ENCODE assay signal across 3 cellular contexts in the genomic region with DNA sequence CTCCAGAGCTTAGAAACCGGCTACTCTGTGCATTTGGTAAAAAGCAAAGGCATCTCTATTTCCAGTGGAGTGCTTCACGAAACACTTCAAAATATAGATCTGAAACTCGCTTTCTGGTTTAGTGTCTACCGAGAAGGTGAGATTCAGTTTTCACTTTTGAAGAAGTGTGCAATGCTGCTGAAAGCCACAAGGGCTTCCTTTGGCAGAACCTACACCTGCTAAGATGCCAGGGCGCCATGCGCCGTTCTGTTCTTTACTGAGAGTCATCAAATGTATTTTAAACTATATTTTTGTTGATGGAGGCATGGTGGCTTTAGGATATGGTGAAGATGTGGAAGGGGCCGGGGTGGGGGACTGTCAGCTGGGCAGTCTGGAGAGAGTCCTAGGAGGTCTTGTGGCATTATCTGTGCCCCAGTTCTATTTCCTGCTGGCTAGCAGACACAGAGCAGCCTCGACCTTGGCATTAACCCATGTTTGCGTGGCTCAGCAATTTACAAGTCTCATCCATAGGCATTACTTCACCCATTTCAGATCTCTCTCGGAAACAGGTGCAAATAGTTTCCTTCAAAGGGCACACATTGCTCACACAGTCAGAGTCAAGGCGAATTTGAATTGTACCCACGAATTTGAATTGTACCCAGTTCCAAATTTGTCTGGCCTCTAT.
TF ChIP-seq lines count a peak whose summit lies in the region.

No MANE protein-coding gene starts in this region.

TF ChIP-seq in SK-N-SH, 30 proteins besides CTCF, POLR2A, EP300 and RAD21 (continued from another document and continues in another):
- TF ChIP-seq ZBTB33 (IDR thresholded peaks at IDR 0.05; ENCODE audit: borderline replicate concordance, low read depth), result no peak
- TF ChIP-seq JUND (IDR thresholded peaks at IDR 0.05), result no peak
- TF ChIP-seq MXI1 (IDR thresholded peaks at IDR 0.05; ENCODE audit: low read depth, low read length), result no peak
- no peak for TF ChIP-seq CHD2 (IDR thresholded peaks at IDR 0.05; ENCODE audit: low read length, partially characterized antibody)
- no peak for TF ChIP-seq TAF1 (IDR thresholded peaks at IDR 0.05; ENCODE audit: borderline replicate concordance, low read depth, low read length)
- TF ChIP-seq REST (IDR thresholded peaks at IDR 0.05; ENCODE audit: low read depth, low read length), result no peak
- TF ChIP-seq RCOR1 (IDR thresholded peaks at IDR 0.05; ENCODE audit: low read length), result no peak
- TF ChIP-seq, protein P1, sequence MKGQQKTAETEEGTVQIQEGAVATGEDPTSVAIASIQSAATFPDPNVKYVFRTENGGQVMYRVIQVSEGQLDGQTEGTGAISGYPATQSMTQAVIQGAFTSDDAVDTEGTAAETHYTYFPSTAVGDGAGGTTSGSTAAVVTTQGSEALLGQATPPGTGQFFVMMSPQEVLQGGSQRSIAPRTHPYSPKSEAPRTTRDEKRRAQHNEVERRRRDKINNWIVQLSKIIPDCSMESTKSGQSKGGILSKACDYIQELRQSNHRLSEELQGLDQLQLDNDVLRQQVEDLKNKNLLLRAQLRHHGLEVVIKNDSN (IDR thresholded peaks at IDR 0.05; ENCODE audit: borderline replicate concordance, low read depth), result no peak
- TF ChIP-seq SMC3 (IDR thresholded peaks at IDR 0.05; ENCODE audit: low read depth, low read length), result no peak
- no peak for TF ChIP-seq TEAD4 (IDR thresholded peaks at IDR 0.05; ENCODE audit: borderline replicate concordance, insufficient read depth)
- no peak for TF ChIP-seq MAX (IDR thresholded peaks at IDR 0.05; ENCODE audit: low read depth)

TF ChIP-seq in SK-N-SH treated with all-trans-retinoic acid at 6 μM for 48 hours, 23 proteins besides CTCF, POLR2A, EP300 and RAD21 (continued from another document):
- TF ChIP-seq, protein P2, sequence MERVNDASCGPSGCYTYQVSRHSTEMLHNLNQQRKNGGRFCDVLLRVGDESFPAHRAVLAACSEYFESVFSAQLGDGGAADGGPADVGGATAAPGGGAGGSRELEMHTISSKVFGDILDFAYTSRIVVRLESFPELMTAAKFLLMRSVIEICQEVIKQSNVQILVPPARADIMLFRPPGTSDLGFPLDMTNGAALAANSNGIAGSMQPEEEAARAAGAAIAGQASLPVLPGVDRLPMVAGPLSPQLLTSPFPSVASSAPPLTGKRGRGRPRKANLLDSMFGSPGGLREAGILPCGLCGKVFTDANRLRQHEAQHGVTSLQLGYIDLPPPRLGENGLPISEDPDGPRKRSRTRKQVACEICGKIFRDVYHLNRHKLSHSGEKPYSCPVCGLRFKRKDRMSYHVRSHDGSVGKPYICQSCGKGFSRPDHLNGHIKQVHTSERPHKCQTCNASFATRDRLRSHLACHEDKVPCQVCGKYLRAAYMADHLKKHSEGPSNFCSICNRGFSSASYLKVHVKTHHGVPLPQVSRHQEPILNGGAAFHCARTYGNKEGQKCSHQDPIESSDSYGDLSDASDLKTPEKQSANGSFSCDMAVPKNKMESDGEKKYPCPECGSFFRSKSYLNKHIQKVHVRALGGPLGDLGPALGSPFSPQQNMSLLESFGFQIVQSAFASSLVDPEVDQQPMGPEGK (CRISPR knock-in tag; IDR thresholded peaks at IDR 0.05; ENCODE audit: borderline replicate concordance), result no peak
- TF ChIP-seq TOX (CRISPR knock-in tag; IDR thresholded peaks at IDR 0.05; ENCODE audit: borderline replicate concordance), result no peak
- TF ChIP-seq CSDC2 (CRISPR knock-in tag; IDR thresholded peaks at IDR 0.05), result no peak
- TF ChIP-seq CSRNP3 (CRISPR knock-in tag; IDR thresholded peaks at IDR 0.05), result no peak
- no peak for TF ChIP-seq ZC3H10 (CRISPR knock-in tag; IDR thresholded peaks at IDR 0.05)
- no peak for TF ChIP-seq ZNF8 (CRISPR knock-in tag; IDR thresholded peaks at IDR 0.05)
- no peak for TF ChIP-seq PPARA (CRISPR knock-in tag; IDR thresholded peaks at IDR 0.05; ENCODE audit: borderline replicate concordance)
- TF ChIP-seq SNAI2 (CRISPR knock-in tag; IDR thresholded peaks at IDR 0.05), result no peak

TF ChIP-seq in WTC11, 78 proteins besides CTCF, POLR2A, EP300 and RAD21 (continued from another document):
- TF ChIP-seq, protein P3, sequence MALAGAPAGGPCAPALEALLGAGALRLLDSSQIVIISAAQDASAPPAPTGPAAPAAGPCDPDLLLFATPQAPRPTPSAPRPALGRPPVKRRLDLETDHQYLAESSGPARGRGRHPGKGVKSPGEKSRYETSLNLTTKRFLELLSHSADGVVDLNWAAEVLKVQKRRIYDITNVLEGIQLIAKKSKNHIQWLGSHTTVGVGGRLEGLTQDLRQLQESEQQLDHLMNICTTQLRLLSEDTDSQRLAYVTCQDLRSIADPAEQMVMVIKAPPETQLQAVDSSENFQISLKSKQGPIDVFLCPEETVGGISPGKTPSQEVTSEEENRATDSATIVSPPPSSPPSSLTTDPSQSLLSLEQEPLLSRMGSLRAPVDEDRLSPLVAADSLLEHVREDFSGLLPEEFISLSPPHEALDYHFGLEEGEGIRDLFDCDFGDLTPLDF (CRISPR knock-in tag; IDR thresholded peaks at IDR 0.05), result no peak
